ENCODE assay signal across 8 cellular contexts in the genomic region with DNA sequence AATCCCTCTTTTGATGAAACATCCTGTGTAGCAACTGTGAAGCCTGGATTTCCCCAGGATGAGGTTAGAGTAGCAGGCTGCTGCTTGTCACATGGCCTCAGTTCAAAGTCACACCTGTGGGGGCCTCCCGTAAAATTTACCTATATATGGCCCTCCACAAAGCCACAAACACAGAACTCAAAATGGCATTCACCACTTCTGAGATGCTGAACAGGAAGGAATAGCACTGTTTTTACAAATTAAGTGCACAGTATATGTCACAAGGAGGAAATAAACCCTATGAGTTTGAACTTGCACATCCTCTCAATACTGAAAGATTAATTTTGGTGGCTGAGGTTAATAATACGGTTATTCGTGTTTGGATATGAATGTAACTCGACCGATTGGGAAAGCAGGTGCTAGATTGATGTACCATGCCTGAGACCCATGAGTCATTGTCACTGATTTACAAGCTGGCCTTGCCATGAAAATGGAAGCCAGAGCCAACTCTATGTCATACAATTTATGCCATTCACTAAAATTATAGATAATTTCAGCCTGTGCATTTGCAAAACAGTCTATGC.
A peak's percentile ranks its signal among the peaks of the same experiment; 100 is the strongest.
DNase-seq lines count a peak whose midpoint lies in the region; ATAC-seq and TF ChIP-seq lines count a peak whose summit lies in the region.

No MANE protein-coding gene starts in this region.

- H3F3A ChIP-seq in GM23338 (replicated peaks; ENCODE audit: low read depth), result no peaks in the 10 kb centered on the region

- no peaks in the 10 kb centered on the region for H3K9me3 Mint-ChIP-seq in activated CD4-positive, alpha-beta T cell treated with anti-CD3 and anti-CD28 coated beads, Interleukin-2, amount 10 ng/mL, durations not matched to agents 24 days and 14 days
- no peaks in the 10 kb centered on the region for H3K9me3 Mint-ChIP-seq in stimulated activated naive CD8-positive, alpha-beta T cell treated with anti-CD3 and anti-CD28 coated beads, Interleukin-15, Interleukin-2, amounts not matched to agents 100 ng/mL and 50 ng/mL, for 24 hours
- no peaks in the 10 kb centered on the region; the same call in 2 of the 3 replicates for H3K9me3 Mint-ChIP-seq in GM23338

- POLR2A ChIA-PET in A673 (lab: Charles Lee; ENCODE audit: low non-redundant PET), result interaction anchor here (0.6 kb wide), 1 partner anchor 123 kb away, joined by 11 read pairs; no protein-coding TSS in a partner anchor

- H3K4me1 ChIP-seq in hepatocyte (ENCODE audit: insufficient read depth), result peaks cover 18% of the 10 kb centered on the region
- peaks cover 3% of the 10 kb centered on the region; the same call in 1 of the 2 replicates for H3K4me1 ChIP-seq in GM23338 (ENCODE audit: insufficient read depth)
- H3K4me1 ChIP-seq in A673 (ENCODE audit: insufficient read depth, low read length, poor library complexity, severe bottlenecking), result no peaks in the 10 kb centered on the region

- no peak overlapping the region for H3K4me3 ChIP-seq in hepatocyte
- no peak overlapping the region for H3K4me3 ChIP-seq in GM23338
- no peak overlapping the region for H3K4me3 ChIP-seq in A673 (ENCODE audit: low read depth, low read length, poor library complexity, severe bottlenecking)
- no peak overlapping the region for H3K4me3 ChIP-seq in brain microvascular endothelial cell (ENCODE audit: low read depth, low read length)

- ATAC-seq in GM18909 (IDR thresholded peaks at IDR 0.05; ENCODE audit: poor library complexity, unreplicated experiment) (peak; percentile 96), HG03064 (IDR thresholded peaks at IDR 0.05; ENCODE audit: low read depth, unreplicated experiment) (peak; percentile 97), GM23338 (no peak)

- no peaks in the 10 kb centered on the region for H3K79me2 ChIP-seq in hepatocyte
- no peaks in the 10 kb centered on the region for H3K79me2 ChIP-seq in GM23338 (replicated peaks; ENCODE audit: insufficient read depth)

- H3K27me3 ChIP-seq in hepatocyte (no peaks in the 10 kb centered on the region), GM23338 (ENCODE audit: insufficient read depth) (no peaks in the 10 kb centered on the region), A673 (replicated peaks; ENCODE audit: insufficient read depth, low read depth, low read length, poor library complexity) (no peaks in the 10 kb centered on the region), brain microvascular endothelial cell (replicated peaks) (no peaks in the 10 kb centered on the region)

- H3K36me3 Mint-ChIP-seq in activated CD4-positive, alpha-beta T cell treated with anti-CD3 and anti-CD28 coated beads, Interleukin-2, amount 10 ng/mL, durations not matched to agents 24 days and 14 days (ENCODE audit: low read depth), result peaks cover 2% of the 10 kb centered on the region
- no peaks in the 10 kb centered on the region for H3K36me3 Mint-ChIP-seq in stimulated activated naive CD8-positive, alpha-beta T cell treated with anti-CD3 and anti-CD28 coated beads, Interleukin-15, Interleukin-2, amounts not matched to agents 100 ng/mL and 50 ng/mL, for 24 hours (ENCODE audit: low read depth)
- no peaks in the 10 kb centered on the region for H3K36me3 Mint-ChIP-seq in GM23338 (ENCODE audit: low read depth)

- H3K27ac Mint-ChIP-seq in activated CD4-positive, alpha-beta T cell treated with anti-CD3 and anti-CD28 coated beads, Interleukin-2, amount 10 ng/mL, durations not matched to agents 24 days and 14 days, result peak overlapping the region; percentile 93
- H3K27ac Mint-ChIP-seq in stimulated activated naive CD8-positive, alpha-beta T cell treated with anti-CD3 and anti-CD28 coated beads, Interleukin-15, Interleukin-2, amounts not matched to agents 100 ng/mL and 50 ng/mL, for 24 hours, result peak overlapping the region; percentile 95
- H3K27ac Mint-ChIP-seq in GM23338, result no peak overlapping the region

- H3K4me2 ChIP-seq in hepatocyte (no peak overlapping the region), GM23338 (no peak overlapping the region)

- CTCF ChIA-PET in A673 (lab: Charles Lee), result no interaction called here

- no peaks in the 10 kb centered on the region for H4K20me1 ChIP-seq in hepatocyte (ENCODE audit: insufficient read depth, poor library complexity, severe bottlenecking)
- H4K20me1 ChIP-seq in GM23338 (replicated peaks; ENCODE audit: insufficient read depth), result no peaks in the 10 kb centered on the region

- H3K9me2 ChIP-seq in hepatocyte (replicated peaks; ENCODE audit: insufficient read depth) (no peaks in the 10 kb centered on the region), GM23338 (ENCODE audit: insufficient read depth) (no peaks in the 10 kb centered on the region)

- H3K4me3 Mint-ChIP-seq in activated CD4-positive, alpha-beta T cell treated with anti-CD3 and anti-CD28 coated beads, Interleukin-2, amount 10 ng/mL, durations not matched to agents 24 days and 14 days, result peak overlapping the region; percentile 54
- H3K4me3 Mint-ChIP-seq in stimulated activated naive CD8-positive, alpha-beta T cell treated with anti-CD3 and anti-CD28 coated beads, Interleukin-15, Interleukin-2, amounts not matched to agents 100 ng/mL and 50 ng/mL, for 24 hours, result peak overlapping the region; percentile 63
- H3K4me3 Mint-ChIP-seq in GM23338, result no peak overlapping the region

- intact Hi-C loops in activated CD4-positive, alpha-beta T cell treated with anti-CD3 and anti-CD28 coated beads, Interleukin-2, amount 10 ng/mL, durations not matched to agents 24 days and 14 days (cut with micrococcal nuclease), result loop anchor here (1.0 to 5.0 kb wide), 9 partner anchors 11 to 867 kb away; a partner anchor contains a TSS
- intact Hi-C loops in A673 (cut with micrococcal nuclease; ENCODE audit: unreplicated experiment), result no loop called here

- WGBS in hepatocyte (ENCODE audit: low lambda C conversion rate, missing lambda C conversion rate), result 89% methylated on average over 5 of the region's 5 CpGs

- in situ Hi-C loops in brain microvascular endothelial cell (cut with HindIII; ENCODE audit: low pct_ligation_motif_present, low sequenced_read_pairs), result no loop called here

- BruUV-seq in A673 (replicated peaks; lab: Mats Ljungman, UMichigan), result no TSS peak

- H3K9me3 ChIP-seq in hepatocyte (ENCODE audit: low read depth), result no peaks in the 10 kb centered on the region
- H3K9me3 ChIP-seq in A673 (ENCODE audit: low read depth, low read length, poor library complexity, severe bottlenecking), result no peaks in the 10 kb centered on the region

- peak; percentile 94 for DNase-seq in activated CD4-positive, alpha-beta T cell treated with anti-CD3 and anti-CD28 coated beads, Interleukin-2, amount 10 ng/mL, durations not matched to agents 24 days and 14 days
- DNase-seq in hepatocyte (ENCODE audit: low spot score), result peak; percentile 12
- DNase-seq in GM23338 (ENCODE audit: low spot score), result no peak
- DNase-seq in A673 (ENCODE audit: low spot score), result no peak
- no peak for DNase-seq in brain microvascular endothelial cell

- H3K27ac ChIP-seq in hepatocyte, result no peak overlapping the region
- no peak overlapping the region for H3K27ac ChIP-seq in GM23338 (ENCODE audit: low read depth)
- no peak overlapping the region for H3K27ac ChIP-seq in A673 (ENCODE audit: low read depth, low read length, poor library complexity, severe bottlenecking)
- H3K27ac ChIP-seq in brain microvascular endothelial cell, result no peak overlapping the region

- TF ChIP-seq CTCF in hepatocyte (IDR thresholded peaks at IDR 0.05; ENCODE audit: poor library complexity), result no peak
- TF ChIP-seq CTCF in GM23338 (conservative IDR thresholded peaks at IDR 0.05; ENCODE audit: low read depth in 2 of 2), result no peak
- TF ChIP-seq CTCF in A673 (conservative IDR thresholded peaks at IDR 0.05; ENCODE audit: low read depth, low read length), result no peak
- no peak for TF ChIP-seq CTCF in brain microvascular endothelial cell (IDR thresholded peaks at IDR 0.05; ENCODE audit: low read depth, low read length, missing control alignments)

- no peaks in the 10 kb centered on the region for H3K27me3 Mint-ChIP-seq in activated CD4-positive, alpha-beta T cell treated with anti-CD3 and anti-CD28 coated beads, Interleukin-2, amount 10 ng/mL, durations not matched to agents 24 days and 14 days
- H3K27me3 Mint-ChIP-seq in stimulated activated naive CD8-positive, alpha-beta T cell treated with anti-CD3 and anti-CD28 coated beads, Interleukin-15, Interleukin-2, amounts not matched to agents 100 ng/mL and 50 ng/mL, for 24 hours, result no peaks in the 10 kb centered on the region
- no peaks in the 10 kb centered on the region for H3K27me3 Mint-ChIP-seq in GM23338 (ENCODE audit: insufficient read depth, low read depth, poor library complexity)

- H2AFZ ChIP-seq in hepatocyte (no peak overlapping the region), GM23338 (no peak overlapping the region)

- no peaks in the 10 kb centered on the region for H3K36me3 ChIP-seq in hepatocyte (replicated peaks; ENCODE audit: insufficient read depth, low read depth)
- H3K36me3 ChIP-seq in GM23338 (ENCODE audit: insufficient read depth), result no peaks in the 10 kb centered on the region
- H3K36me3 ChIP-seq in A673 (ENCODE audit: insufficient read depth, low read length, poor library complexity, severe bottlenecking), result no peaks in the 10 kb centered on the region
- no peaks in the 10 kb centered on the region for H3K36me3 ChIP-seq in brain microvascular endothelial cell (replicated peaks)

- peaks cover 48% of the 10 kb centered on the region for H3K4me1 Mint-ChIP-seq in activated CD4-positive, alpha-beta T cell treated with anti-CD3 and anti-CD28 coated beads, Interleukin-2, amount 10 ng/mL, durations not matched to agents 24 days and 14 days
- H3K4me1 Mint-ChIP-seq in stimulated activated naive CD8-positive, alpha-beta T cell treated with anti-CD3 and anti-CD28 coated beads, Interleukin-15, Interleukin-2, amounts not matched to agents 100 ng/mL and 50 ng/mL, for 24 hours (ENCODE audit: low read depth), result peaks cover 59% of the 10 kb centered on the region
- peaks cover 10% of the 10 kb centered on the region for H3K4me1 Mint-ChIP-seq in GM23338

TF ChIP-seq in GM23338, 12 proteins besides CTCF, POLR2A, EP300 and RAD21 (continues in another document):
- no peak for TF ChIP-seq EZH2phosphoT487 (IDR thresholded peaks at IDR 0.05; ENCODE audit: unreplicated experiment)

Comparison
In these comparisons a context has a peak if more than half of its experiments do, and no peak if none do; other contexts are left out.
1. DNase-seq: peak in activated CD4-positive, alpha-beta T cell treated with anti-CD3 and anti-CD28 coated beads, Interleukin-2, amount 10 ng/mL, durations not matched to agents 24 days and 14 days (single experiment) and hepatocyte (single experiment); none in GM23338 (single experiment), A673 (single experiment) and brain microvascular endothelial cell (single experiment).